In the genomic region with DNA sequence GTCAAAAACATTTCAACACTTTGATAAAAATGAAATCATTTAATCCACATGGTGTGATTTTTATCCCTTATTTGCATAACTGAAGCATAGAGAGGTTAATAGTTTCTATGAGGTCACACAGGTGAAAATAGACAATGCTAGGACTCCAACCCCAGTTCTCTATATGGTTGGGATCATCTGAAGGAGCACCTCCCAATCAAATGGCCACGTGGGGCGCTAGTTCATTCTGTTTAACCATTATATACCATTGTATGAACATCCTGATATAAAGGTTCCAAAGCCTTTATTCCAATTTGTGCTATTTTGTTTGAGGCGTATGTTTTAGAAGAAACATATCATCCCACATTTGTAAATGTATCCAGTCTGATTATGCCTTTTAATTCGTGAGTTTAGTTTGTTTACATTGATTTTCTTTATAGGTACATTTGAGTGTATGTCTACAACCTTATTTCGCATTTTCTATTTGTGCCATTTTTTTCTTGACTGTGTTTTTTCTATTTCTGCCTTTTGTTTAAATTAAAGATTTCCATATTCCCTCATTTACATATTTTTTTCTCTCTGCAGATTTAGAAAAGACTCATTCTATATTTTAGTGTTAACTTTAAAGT, we compare ENCODE assay signal across 9 cellular contexts.
DNase-seq lines count a peak whose midpoint lies in the region; ATAC-seq and TF ChIP-seq lines count a peak whose summit lies in the region.
"Had no signal": no experiment of that assay in that cellular context is flagged by ENCODE, and none has a peak within 500 bp of the region (broad histone marks: within the 10 kb centered on the region; RNA-seq: fewer than 3 reads in every experiment).

No MANE protein-coding gene starts in this region.

- H3K9me2 ChIP-seq in OCI-LY7 (ENCODE audit: insufficient read depth, low read length), result no peaks in the 10 kb centered on the region

- H3K4me2 ChIP-seq in OCI-LY7 (ENCODE audit: low read length), result no peak overlapping the region

- DNase-seq in NCI-H1694 (lab: John Stamatoyannopoulos, UW) (peak; percentile 16), NCI-H1694 treated with DMSO at 0.1 percent for 48 hours (lab: John Stamatoyannopoulos, UW) (no peak), OCI-LY7 (ENCODE audit: low spot score) (peak; percentile 14), neural crest cell (ENCODE audit: low read depth, low spot score) (no peak), T-helper 1 cell (no peak), islet precursor cell (no peak), kidney glomerular epithelial cell (lab: John Stamatoyannopoulos, UW) (no peak)
- DNase-seq: foreskin melanocyte had no signal

- POLR2A ChIA-PET in OCI-LY7 (lab: Charles Lee), result no interaction called here

- H3K4me1 Mint-ChIP-seq in neural crest cell, result no peaks in the 10 kb centered on the region

- no peaks in the 10 kb centered on the region for H3K9me3 Mint-ChIP-seq in neural crest cell

- no peak overlapping the region for H3K4me3 Mint-ChIP-seq in neural crest cell

- H4K20me1 ChIP-seq in OCI-LY7 (ENCODE audit: insufficient read depth, low read length), result no peaks in the 10 kb centered on the region; the same call in 1 of the 2 replicates

- H3K27me3 Mint-ChIP-seq in neural crest cell (ENCODE audit: low read depth), result no peaks in the 10 kb centered on the region

- no TSS peak for BruUV-seq in OCI-LY7 (replicated peaks; lab: Mats Ljungman, UMichigan)

- no peak overlapping the region for H3K27ac ChIP-seq in OCI-LY7 (ENCODE audit: low read depth, low read length, poor library complexity, severe bottlenecking)

- TF ChIP-seq CTCF in OCI-LY7 (conservative IDR thresholded peaks at IDR 0.05; ENCODE audit: low read length) (peak; percentile 86), neural crest cell (conservative IDR thresholded peaks at IDR 0.05) (peak; percentile 61)

- H3K79me2 ChIP-seq in OCI-LY7 (ENCODE audit: insufficient read depth, low read depth, low read length), result no peaks in the 10 kb centered on the region

- intact Hi-C loops in OCI-LY7 (cut with micrococcal nuclease; ENCODE audit: unreplicated experiment), result no loop called here

- no peak overlapping the region for H2AFZ ChIP-seq in OCI-LY7 (ENCODE audit: low read length)

- CTCF ChIA-PET in OCI-LY7 (lab: Charles Lee; ENCODE audit: unreplicated experiment), result no interaction called here

- no peaks in the 10 kb centered on the region for H3K9me3 ChIP-seq in OCI-LY7 (ENCODE audit: low read length)

- ATAC-seq in HG02798 (IDR thresholded peaks at IDR 0.05; ENCODE audit: poor library complexity, unreplicated experiment), result peak; percentile 88

- no peak overlapping the region for H3K4me3 ChIP-seq in OCI-LY7 (ENCODE audit: low read depth, low read length, poor library complexity, severe bottlenecking)

- no peaks in the 10 kb centered on the region for H3K36me3 ChIP-seq in OCI-LY7 (ENCODE audit: insufficient read depth, low read length)

- H3K36me3 Mint-ChIP-seq in neural crest cell (ENCODE audit: low read depth), result no peaks in the 10 kb centered on the region

- no peak overlapping the region for H3K27ac Mint-ChIP-seq in neural crest cell (ENCODE audit: unreplicated experiment)

- H3K4me1 ChIP-seq in OCI-LY7 (ENCODE audit: insufficient read depth, low read length, poor library complexity, severe bottlenecking), result no peaks in the 10 kb centered on the region

Comparison
In these comparisons a context has a peak if more than half of its experiments do, and no peak if none do; other contexts are left out.
1. DNase-seq: peak in NCI-H1694 (single experiment) and OCI-LY7 (single experiment); none in NCI-H1694 treated with DMSO at 0.1 percent for 48 hours (single experiment), neural crest cell (single experiment), T-helper 1 cell (0 of 5), islet precursor cell (single experiment) and kidney glomerular epithelial cell (single experiment).